ENCODE assay signal across 31 cellular contexts in genomic region chr1:30589083-30589482, GRCh38.
"Had no signal": no experiment of that assay in that cellular context is flagged by ENCODE, and none has a peak within 500 bp of the region (broad histone marks: within the 10 kb centered on the region; RNA-seq: fewer than 3 reads in every experiment).

No MANE protein-coding gene starts in this region.

- H3K4me3 Mint-ChIP-seq: activated CD4-positive, alpha-beta memory T cell treated with anti-CD3 and anti-CD28 coated beads for 36 hours; activated CD4-positive, alpha-beta T cell treated with anti-CD3 and anti-CD28 coated beads, Interleukin-2, amount 10 ng/mL, durations not matched to agents 7 days and 5 days; activated naive CD4-positive, alpha-beta T cell treated with anti-CD3 and anti-CD28 coated beads for 36 hours; activated T-cell treated with anti-CD3 and anti-CD28 coated beads, Interleukin-2, amount 50 U/mL, for 4 hours; activated T-helper 1 cell treated with anti-CD3 and anti-CD28 coated beads, Interleukin-12 subunit alpha, Interleukin-12 subunit beta, Interleukin-2, Interleukin-4 antibody, amounts not matched to agents 30 ng/mL and 10 ng/mL and 1 ng/mL, durations not matched to agents 14 hours and 24 hours and 36 hours; brain; T-helper 1 cell treated with Interleukin-12 subunit alpha and Interleukin-12 subunit beta and Interleukin-4 antibody, amounts not matched to agents 30 μg/mL and 1 μg/mL, for 36 hours; T-helper 2 cell treated with Interferon-gamma antibody and Interleukin-4, amounts not matched to agents 5 μg/mL and 100 μg/mL, for 36 hours had no signal

- H3K27me3 ChIP-seq: Peyer's patch, SJSA1 had no signal

- H3K36me3 ChIP-seq: adrenal gland, Peyer's patch, SJSA1 had no signal

- H3K9me3 ChIP-seq: adrenal gland, Peyer's patch, SJSA1, SK-N-SH had no signal

- DNase-seq: activated CD4-positive, alpha-beta memory T cell treated with anti-CD3 and anti-CD28 coated beads for 36 hours; activated CD4-positive, alpha-beta T cell treated with anti-CD3 and anti-CD28 coated beads, Interleukin-2, amount 10 ng/mL, durations not matched to agents 7 days and 5 days; activated CD8-positive, alpha-beta memory T cell treated with anti-CD3 and anti-CD28 coated beads, Interleukin-2, amount 50 U/mL, for 4 hours; activated gamma-delta T cell treated with Interleukin-2 at 50 U/mL for 16 hours; activated naive CD4-positive, alpha-beta T cell treated with anti-CD3 and anti-CD28 coated beads for 36 hours; activated T-cell treated with anti-CD3 and anti-CD28 coated beads for 4 hours; activated T-cell treated with anti-CD3 and anti-CD28 coated beads, Interleukin-2, amount 50 U/mL, for 4 hours; caudate nucleus; cerebellar nuclear complex; Kasumi-1; MM.1S; MV-4-11; NCI-H1092; NCI-H1436 treated with DMSO at 0.1 percent for 48 hours; NCI-H1694 treated with DMSO at 0.1 percent for 48 hours; NCI-H2029; NCI-H345; NCI-H524 treated with DMSO at 0.1 percent for 48 hours; NK-92 treated with Interleukin-12 subunit alpha and Interleukin-12 subunit beta, amount 100 ng/mL, for 24 hours; PC-3; RPMI8226; SHP77 treated with DMSO at 0.1 percent for 48 hours; SK-N-SH had no signal

- H3K36me3 Mint-ChIP-seq: activated CD4-positive, alpha-beta memory T cell treated with anti-CD3 and anti-CD28 coated beads for 36 hours; brain had no signal

- H3K9me3 Mint-ChIP-seq: T-helper 2 cell treated with Interferon-gamma antibody and Interleukin-4, amounts not matched to agents 5 μg/mL and 100 μg/mL, for 36 hours had no signal

- H3K27ac ChIP-seq: adrenal gland, Peyer's patch, SJSA1 had no signal

- H3K9me2 ChIP-seq: SK-N-SH had no signal

- H3K9ac ChIP-seq: SK-N-SH had no signal

- H3K4me2 ChIP-seq: SK-N-SH had no signal

- H3K4me3 ChIP-seq: adrenal gland, Peyer's patch, SJSA1 had no signal

- H3K4me1 Mint-ChIP-seq: activated CD4-positive, alpha-beta T cell treated with anti-CD3 and anti-CD28 coated beads, Interleukin-2, amount 10 ng/mL, durations not matched to agents 7 days and 5 days; brain had no signal

- H3K27ac Mint-ChIP-seq: activated CD4-positive, alpha-beta memory T cell treated with anti-CD3 and anti-CD28 coated beads for 36 hours; activated CD4-positive, alpha-beta T cell treated with anti-CD3 and anti-CD28 coated beads, Interleukin-2, amount 10 ng/mL, durations not matched to agents 7 days and 5 days; activated naive CD4-positive, alpha-beta T cell treated with anti-CD3 and anti-CD28 coated beads for 36 hours; activated naive CD4-positive, alpha-beta T cell treated with anti-CD3 and anti-CD28 coated beads, Interleukin-2, amount 50 U/mL, for 72 hours; activated T-helper 1 cell treated with anti-CD3 and anti-CD28 coated beads, Interleukin-12 subunit alpha, Interleukin-12 subunit beta, Interleukin-2, Interleukin-4 antibody, amounts not matched to agents 30 ng/mL and 10 ng/mL and 1 ng/mL, durations not matched to agents 14 hours and 24 hours and 36 hours; brain; T-helper 1 cell treated with Interleukin-12 subunit alpha and Interleukin-12 subunit beta and Interleukin-4 antibody, amounts not matched to agents 30 μg/mL and 1 μg/mL, for 36 hours; T-helper 2 cell treated with Interferon-gamma antibody and Interleukin-4, amounts not matched to agents 5 μg/mL and 100 μg/mL, for 36 hours had no signal

- H3K4me1 ChIP-seq: adrenal gland, Peyer's patch, SJSA1 had no signal

- ATAC-seq: activated naive CD4-positive, alpha-beta T cell treated with anti-CD3 and anti-CD28 coated beads, Interleukin-2, amount 50 U/mL, for 72 hours; activated T-cell treated with anti-CD3 and anti-CD28 coated beads, Interleukin-2, amount 50 U/mL, for 4 hours; PC-3 had no signal
